8 cellular contexts compared by ENCODE assay signal in the genomic region with DNA sequence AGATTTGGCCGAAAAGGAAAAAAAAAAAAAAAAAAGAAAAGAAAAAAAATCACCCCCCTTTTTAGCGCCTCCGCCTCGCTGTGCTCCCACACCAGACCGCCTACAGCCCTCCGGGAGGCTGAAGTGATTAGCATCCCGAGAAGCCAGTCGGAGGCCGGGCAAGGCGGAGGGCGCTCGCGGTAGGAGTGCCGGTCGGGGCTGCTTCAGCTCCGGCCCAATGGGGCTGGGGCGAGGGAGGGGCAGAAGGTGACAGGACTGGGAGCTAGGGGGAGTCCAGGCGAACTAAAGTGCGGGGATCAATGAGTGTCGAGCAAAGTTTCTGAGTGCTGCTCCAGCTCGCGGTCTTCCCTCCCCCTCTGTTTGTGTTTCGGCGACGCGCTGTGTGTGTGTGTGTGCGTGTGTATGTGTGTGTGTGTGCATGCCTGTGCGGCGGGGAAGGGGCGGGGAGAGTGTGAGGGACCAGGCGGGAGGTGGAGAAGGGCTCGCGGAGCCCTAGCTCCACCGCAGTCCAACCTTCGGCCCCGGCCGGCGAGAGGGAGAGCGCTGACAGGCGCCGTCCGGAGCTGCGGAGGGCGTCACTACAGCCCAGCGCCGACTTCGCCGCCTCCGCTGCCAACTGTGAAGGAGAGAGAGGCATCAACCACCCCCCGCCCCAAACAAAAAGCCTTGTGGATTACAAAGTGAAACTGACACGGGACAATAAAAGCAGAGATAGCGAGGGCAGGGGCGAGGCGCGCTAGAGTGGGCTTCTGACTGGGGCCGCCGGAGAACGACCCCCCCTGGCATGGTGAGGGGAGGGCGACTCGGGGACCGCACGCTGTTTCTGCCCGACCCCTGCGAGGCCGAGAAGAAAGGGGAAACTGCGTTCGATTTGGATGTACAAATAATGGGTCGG. TPM values are rescaled to one million over a fixed set of nuclear protein-coding genes. Genes with fewer than 3 reads are reported as not detected.
A peak's percentile ranks its signal among the peaks of the same experiment; 100 is the strongest.
DNase-seq lines count a peak whose midpoint lies in the region; ATAC-seq lines count a peak whose summit lies in the region.

FAT4 (plus strand) TSS at position 280 of the 895 bp plus-strand sequence. CDS start 1,457 bp downstream, outside the sequence.

- peaks cover 7% of the 10 kb centered on the region for H3K27me3 ChIP-seq in muscle layer of duodenum (ENCODE audit: low read depth, low read length)

- peaks cover 0 to 35% of the 10 kb centered on the region in 2 donors for H3K4me1 ChIP-seq in muscle layer of duodenum (ENCODE audit: control insufficient read depth in 1 of 2, insufficient read depth in 2 of 2, low read length in 2 of 2)

- H3K4me3 Mint-ChIP-seq in activated T-helper 2 cell treated with anti-CD3 and anti-CD28 coated beads, Interferon-gamma antibody, Interleukin-2, Interleukin-4, amounts not matched to agents 10 μg/mL and 5 μg/mL and 100 μg/mL, durations not matched to agents 14 hours and 24 hours and 36 hours (ENCODE audit: low read depth) = peak within 1 kb of the TSS; percentile 77

- H3K4me1 Mint-ChIP-seq in activated T-helper 2 cell treated with anti-CD3 and anti-CD28 coated beads, Interferon-gamma antibody, Interleukin-2, Interleukin-4, amounts not matched to agents 10 μg/mL and 5 μg/mL and 100 μg/mL, durations not matched to agents 14 hours and 24 hours and 36 hours (ENCODE audit: low read depth) = peaks cover 14% of the 10 kb centered on the region

- H3K27me3 Mint-ChIP-seq in activated T-helper 2 cell treated with anti-CD3 and anti-CD28 coated beads, Interferon-gamma antibody, Interleukin-2, Interleukin-4, amounts not matched to agents 10 μg/mL and 5 μg/mL and 100 μg/mL, durations not matched to agents 14 hours and 24 hours and 36 hours (ENCODE audit: low read depth) = peaks cover 54% of the 10 kb centered on the region

- ATAC-seq in GM19452 (IDR thresholded peaks at IDR 0.05; ENCODE audit: unreplicated experiment) (peak; percentile 80), HG03460 (IDR thresholded peaks at IDR 0.05; ENCODE audit: unreplicated experiment) (peak; percentile 76)

- no peaks in the 10 kb centered on the region for H3K36me3 Mint-ChIP-seq in activated T-helper 2 cell treated with anti-CD3 and anti-CD28 coated beads, Interferon-gamma antibody, Interleukin-2, Interleukin-4, amounts not matched to agents 10 μg/mL and 5 μg/mL and 100 μg/mL, durations not matched to agents 14 hours and 24 hours and 36 hours (ENCODE audit: low read depth)

- H3K36me3 ChIP-seq in muscle layer of duodenum (ENCODE audit: control insufficient read depth in 1 of 2, insufficient read depth in 2 of 2, low read length in 2 of 2) = no peaks in the 10 kb centered on the region

- peaks cover 0 to 3% of the 10 kb centered on the region in 2 donors for H3K9me3 ChIP-seq in muscle layer of duodenum (ENCODE audit: control insufficient read depth in 1 of 2, low read length in 2 of 2)

- peak within 1 kb of the TSS; percentile 67 to 95 for H3K4me3 ChIP-seq in muscle layer of duodenum (ENCODE audit: low read depth in 1 of 2, low read length in 2 of 2)

- DNase-seq in CMK (ENCODE audit: low read depth) = peak; percentile 64
- peak; percentile 86 for DNase-seq in NCI-H69 (lab: John Stamatoyannopoulos, UW)
- peak; percentile 20 for DNase-seq in activated T-helper 2 cell treated with anti-CD3 and anti-CD28 coated beads, Interferon-gamma antibody, Interleukin-2, Interleukin-4, amounts not matched to agents 10 μg/mL and 5 μg/mL and 100 μg/mL, durations not matched to agents 14 hours and 24 hours and 36 hours (ENCODE audit: low spot score)
- DNase-seq in fibroblast of peridontal ligament (ENCODE audit: extremely low read depth) = peak; percentile 98

- H3K9me3 Mint-ChIP-seq in activated T-helper 2 cell treated with anti-CD3 and anti-CD28 coated beads, Interferon-gamma antibody, Interleukin-2, Interleukin-4, amounts not matched to agents 10 μg/mL and 5 μg/mL and 100 μg/mL, durations not matched to agents 14 hours and 24 hours and 36 hours = no peaks in the 10 kb centered on the region

- intact Hi-C loops in activated T-helper 2 cell treated with anti-CD3 and anti-CD28 coated beads, Interferon-gamma antibody, Interleukin-2, Interleukin-4, amounts not matched to agents 10 μg/mL and 5 μg/mL and 100 μg/mL, durations not matched to agents 14 hours and 24 hours and 36 hours (cut with micrococcal nuclease) = loop anchor here (10.0 kb wide), 1 partner anchor 1290 kb away; no protein-coding TSS in a partner anchor

- H3K27ac Mint-ChIP-seq in activated T-helper 2 cell treated with anti-CD3 and anti-CD28 coated beads, Interferon-gamma antibody, Interleukin-2, Interleukin-4, amounts not matched to agents 10 μg/mL and 5 μg/mL and 100 μg/mL, durations not matched to agents 14 hours and 24 hours and 36 hours = no peak within 1 kb of the TSS

- H3K27ac ChIP-seq in muscle layer of duodenum (ENCODE audit: low read length) = peak within 1 kb of the TSS; percentile 76
- peak within 1 kb of the TSS; percentile 75 for H3K27ac ChIP-seq in temporal lobe (ENCODE audit: low read depth, low read length)

RNA-seq across cellular contexts. Expression of gene FAT4, which starts in this region (rescaled TPM):
- not detected in 2 replicates for total RNA-seq in activated T-helper 2 cell treated with anti-CD3 and anti-CD28 coated beads, Interferon-gamma antibody, Interleukin-2, Interleukin-4, amounts not matched to agents 10 μg/mL and 5 μg/mL and 100 μg/mL, durations not matched to agents 14 hours and 24 hours and 36 hours
- 147 TPM for total RNA-seq in temporal lobe

Comparison
In these comparisons a context has a peak if more than half of its experiments do, and no peak if none do; other contexts are left out.
1. Peak in every context shown above with its lines: DNase-seq, ATAC-seq, H3K4me3 ChIP-seq and H3K27ac ChIP-seq.
2. RNA of gene FAT4 (total RNA-seq): 147 TPM in temporal lobe (single experiment); not detected in activated T-helper 2 cell treated with anti-CD3 and anti-CD28 coated beads, Interferon-gamma antibody, Interleukin-2, Interleukin-4, amounts not matched to agents 10 μg/mL and 5 μg/mL and 100 μg/mL, durations not matched to agents 14 hours and 24 hours and 36 hours; every median in the first group is over 100 times any median in the second.
3. Peak in DNase-seq in activated T-helper 2 cell treated with anti-CD3 and anti-CD28 coated beads, Interferon-gamma antibody, Interleukin-2, Interleukin-4, amounts not matched to agents 10 μg/mL and 5 μg/mL and 100 μg/mL, durations not matched to agents 14 hours and 24 hours and 36 hours; RNA of the gene not detected or under 1 TPM.
4. DNase-seq: peak in every context shown above with its lines; median percentile 98 in fibroblast of peridontal ligament; 86 in NCI-H69; 64 in CMK; 20 in activated T-helper 2 cell treated with anti-CD3 and anti-CD28 coated beads, Interferon-gamma antibody, Interleukin-2, Interleukin-4, amounts not matched to agents 10 μg/mL and 5 μg/mL and 100 μg/mL, durations not matched to agents 14 hours and 24 hours and 36 hours.